In genomic region chr17:42422958-42423712, GRCh38 we compare ENCODE assay signal across 8 cellular contexts. TPM values are rescaled to one million over a fixed set of nuclear protein-coding genes. Genes with fewer than 3 reads are reported as not detected.
DNase-seq lines count a peak whose midpoint lies in the region; TF ChIP-seq lines count a peak whose summit lies in the region.

CAVIN1 (minus strand) TSS chr17:42423256; CDS start chr17:42423097, 159 bp downstream.

- peak within 1 kb of the TSS; percentile 97 for H3K4me2 ChIP-seq in neural progenitor cell

- H3K9ac ChIP-seq in neural progenitor cell = no peak within 1 kb of the TSS

- DNase-seq in T-helper 1 cell (no peak), NCI-H2171 treated with DMSO at 0.1 percent for 48 hours (lab: John Stamatoyannopoulos, UW) (peak; percentile 81), amygdala (lab: John Stamatoyannopoulos, UW) (peak in 55 of 56 donors; percentile 18 to 93 (median 76)), head of caudate nucleus (peak; percentile 63 to 98 (median 91)), neural progenitor cell (ENCODE audit: low spot score) (peak; percentile 98), NCI-H146 treated with DMSO at 0.1 percent for 48 hours (lab: John Stamatoyannopoulos, UW; ENCODE audit: unreplicated experiment) (no peak)
- no peak for DNase-seq in effector CD4-positive, alpha-beta T cell

- H3K4me3 ChIP-seq in neural progenitor cell = peak within 1 kb of the TSS; percentile 65

- H3K4me1 ChIP-seq in neural progenitor cell = peaks cover 15% of the 10 kb centered on the region

- no peak for TF ChIP-seq CTCF in neural progenitor cell (IDR thresholded peaks at IDR 0.05)

- intact Hi-C loops in head of caudate nucleus (cut with DNase I) = loop anchor here (10.0 kb wide), 1 partner anchor 92 kb away; no protein-coding TSS in a partner anchor

- no peak within 1 kb of the TSS for H3K27ac ChIP-seq in neural progenitor cell

- peaks cover 45% of the 10 kb centered on the region for H3F3A ChIP-seq in neural progenitor cell (ENCODE audit: low read depth)

- peaks cover 6% of the 10 kb centered on the region for H4K20me1 ChIP-seq in neural progenitor cell (ENCODE audit: low read depth)

- H3K79me2 ChIP-seq in neural progenitor cell (ENCODE audit: low read depth) = no peaks in the 10 kb centered on the region

- H3K4me3 Mint-ChIP-seq in T-helper 1 cell treated with Interleukin-12 subunit alpha and Interleukin-12 subunit beta and Interleukin-4 antibody, amounts not matched to agents 30 μg/mL and 1 μg/mL, for 36 hours = peak within 1 kb of the TSS; percentile 84
- peak within 1 kb of the TSS; percentile 92 for H3K4me3 Mint-ChIP-seq in neural progenitor cell

- peaks cover 64% of the 10 kb centered on the region for H3K27me3 Mint-ChIP-seq in T-helper 1 cell treated with Interleukin-12 subunit alpha and Interleukin-12 subunit beta and Interleukin-4 antibody, amounts not matched to agents 30 μg/mL and 1 μg/mL, for 36 hours (ENCODE audit: low read depth)
- peaks cover 41% of the 10 kb centered on the region for H3K27me3 Mint-ChIP-seq in neural progenitor cell (ENCODE audit: insufficient read depth, low read depth)

- H3K36me3 ChIP-seq in neural progenitor cell = no peaks in the 10 kb centered on the region

- H3K9me3 ChIP-seq in neural progenitor cell (ENCODE audit: low read depth) = no peaks in the 10 kb centered on the region

- peaks cover 2% of the 10 kb centered on the region for H3K36me3 Mint-ChIP-seq in T-helper 1 cell treated with Interleukin-12 subunit alpha and Interleukin-12 subunit beta and Interleukin-4 antibody, amounts not matched to agents 30 μg/mL and 1 μg/mL, for 36 hours (ENCODE audit: low read depth)
- H3K36me3 Mint-ChIP-seq in neural progenitor cell = no peaks in the 10 kb centered on the region

- H3K9me3 Mint-ChIP-seq in T-helper 1 cell treated with Interleukin-12 subunit alpha and Interleukin-12 subunit beta and Interleukin-4 antibody, amounts not matched to agents 30 μg/mL and 1 μg/mL, for 36 hours = no peaks in the 10 kb centered on the region
- H3K9me3 Mint-ChIP-seq in neural progenitor cell = no peaks in the 10 kb centered on the region

- peaks cover 42% of the 10 kb centered on the region for H3K27me3 ChIP-seq in neural progenitor cell

- peaks cover 17% of the 10 kb centered on the region for H3K4me1 Mint-ChIP-seq in T-helper 1 cell treated with Interleukin-12 subunit alpha and Interleukin-12 subunit beta and Interleukin-4 antibody, amounts not matched to agents 30 μg/mL and 1 μg/mL, for 36 hours (ENCODE audit: low read depth)
- peaks cover 23% of the 10 kb centered on the region for H3K4me1 Mint-ChIP-seq in neural progenitor cell

- H3K27ac Mint-ChIP-seq in T-helper 1 cell treated with Interleukin-12 subunit alpha and Interleukin-12 subunit beta and Interleukin-4 antibody, amounts not matched to agents 30 μg/mL and 1 μg/mL, for 36 hours = peak within 1 kb of the TSS; percentile 34
- H3K27ac Mint-ChIP-seq in neural progenitor cell = no peak within 1 kb of the TSS

- peak within 1 kb of the TSS; percentile 87 for H2AFZ ChIP-seq in neural progenitor cell (replicated peaks)

RNA-seq across cellular contexts. Expression of gene CAVIN1, which starts in this region (rescaled TPM):
- total RNA-seq in neural progenitor cell (ENCODE audit: low replicate concordance) = 5.5 and 14.0 TPM in 2 replicates

Comparison
In these comparisons a context has a peak if more than half of its experiments do, and no peak if none do; other contexts are left out.
1. DNase-seq: peak in NCI-H2171 treated with DMSO at 0.1 percent for 48 hours (single experiment), amygdala (55 of 56), head of caudate nucleus (42 of 42) and neural progenitor cell (single experiment); none in T-helper 1 cell (0 of 5), NCI-H146 treated with DMSO at 0.1 percent for 48 hours (single experiment) and effector CD4-positive, alpha-beta T cell (single experiment).